ENCODE assay signal across 8 cellular contexts in genomic region chr2:113843737-113844050, GRCh38. TPM values are rescaled to one million over a fixed set of nuclear protein-coding genes. Genes with fewer than 3 reads are reported as not detected.
A peak's percentile ranks its signal among the peaks of the same experiment; 100 is the strongest.
DNase-seq lines count a peak whose midpoint lies in the region; FAIRE-seq and TF ChIP-seq lines count a peak whose summit lies in the region.
"Not testable (repeated sequence)": the region's sequence is repeated elsewhere in the genome, so short reads cannot be mapped to it uniquely, and the experiment has no call there.

No MANE protein-coding gene starts in this region.

- not testable (repeated sequence) for DNase-seq in AG09309 (ENCODE audit: low read depth); SK-N-SH; esophagus squamous epithelium (lab: John Stamatoyannopoulos, UW); keratinocyte (ENCODE audit: low read depth, low spot score); mesothelial cell of epicardium (ENCODE audit: low spot score in 2 of 2, unreplicated experiment in 2 of 2)
- DNase-seq in MG63, result peak; percentile 44
- peak in 1 of 2 donors; percentile 60 for DNase-seq in breast epithelium (ENCODE audit: low spot score in 2 of 2)

- H3F3A ChIP-seq in SK-N-SH (replicated peaks; ENCODE audit: insufficient read depth), result not testable (repeated sequence)

- POLR2A ChIA-PET in SK-N-SH (lab: Yijun Ruan, JAX), result not testable (repeated sequence)

- intact Hi-C loops in breast epithelium (cut with DNase I; ENCODE audit: low total_unique reads); esophagus squamous epithelium (cut with DNase I): not testable (repeated sequence)

- not testable (repeated sequence) for H3K27me3 Mint-ChIP-seq in mesothelial cell of epicardium (ENCODE audit: low read depth)

- TF ChIP-seq POLR2A in breast epithelium (IDR thresholded peaks at IDR 0.05); esophagus squamous epithelium (IDR thresholded peaks at IDR 0.05): not testable (repeated sequence)

- not testable (repeated sequence) for TF ChIP-seq CTCF in AG09309 (IDR thresholded peaks at IDR 0.05; ENCODE audit: control insufficient read depth, insufficient read depth, low read depth, low read length, missing control alignments); SK-N-SH (IDR thresholded peaks at IDR 0.05); breast epithelium (IDR thresholded peaks at IDR 0.05); esophagus squamous epithelium (IDR thresholded peaks at IDR 0.05); keratinocyte (optimal IDR thresholded peaks at IDR 0.05 in 1 of 3, IDR thresholded peaks at IDR 0.05 in 1 of 3, conservative IDR thresholded peaks at IDR 0.05 in 1 of 3; ENCODE audit: extremely low read depth in 1 of 3, insufficient read depth in 2 of 3, low read length in 3 of 3); mesothelial cell of epicardium (IDR thresholded peaks at IDR 0.05; ENCODE audit: unreplicated experiment)

- 96% methylated on average over 4 of the region's 4 CpGs for WGBS in SK-N-SH (ENCODE audit: low lambda C conversion rate)
- 51 to 60% methylated on average over 4 of the region's 4 CpGs for WGBS in esophagus squamous epithelium, 2 donors

- not testable (repeated sequence) for TF ChIP-seq EP300 in SK-N-SH (IDR thresholded peaks at IDR 0.05; ENCODE audit: borderline replicate concordance in 1 of 2, low read depth in 1 of 2, low read length in 1 of 2)

- H4K20me1 ChIP-seq in SK-N-SH (ENCODE audit: insufficient read depth); keratinocyte (ENCODE audit: control insufficient read depth, extremely low read depth, insufficient read depth, low read length): not testable (repeated sequence)

- H3K9me1 ChIP-seq in keratinocyte (ENCODE audit: control insufficient read depth, extremely low read depth, insufficient read depth, low read length), result not testable (repeated sequence)

- H3K9me2 ChIP-seq in SK-N-SH, result not testable (repeated sequence)

- CTCF ChIA-PET in SK-N-SH (lab: Yijun Ruan, JAX), result interaction anchor here (0.6 to 0.7 kb wide), 2 partner anchors 10 to 768 kb away, joined by 3 read pairs; no protein-coding TSS in a partner anchor

- dilution Hi-C loops in keratinocyte (cut with MboI; ENCODE audit: extremely low pct_ligation_motif_present, low sequenced_read_pairs), result not testable (repeated sequence)

- H3K9me3 Mint-ChIP-seq in mesothelial cell of epicardium, result peaks cover 10% of the 10 kb centered on the region

- not testable (repeated sequence) for H3K36me3 ChIP-seq in MG63; SK-N-SH (replicated peaks in 1 of 2; ENCODE audit: control insufficient read depth in 1 of 2, insufficient read depth in 2 of 2, low read length in 1 of 2); breast epithelium; esophagus squamous epithelium; keratinocyte (ENCODE audit: control insufficient read depth in 2 of 2, extremely low read depth in 1 of 2, insufficient read depth in 2 of 2, low read length in 2 of 2)

- FAIRE-seq in keratinocyte (lab: Jason Lieb, UNC), result not testable (repeated sequence)

- H3K4me2 ChIP-seq in SK-N-SH (peak overlapping the region; percentile 6; the same call in 1 of the 2 replicates), keratinocyte (ENCODE audit: control insufficient read depth, extremely low read depth, insufficient read depth, low read depth, low read length) (peak overlapping the region; percentile 83)

- not testable (repeated sequence) for H3K36me3 Mint-ChIP-seq in mesothelial cell of epicardium

- not testable (repeated sequence) for H2AFZ ChIP-seq in SK-N-SH (ENCODE audit: low read depth); keratinocyte (ENCODE audit: control insufficient read depth, low read length)

- H3K79me2 ChIP-seq in SK-N-SH (ENCODE audit: insufficient read depth); keratinocyte (ENCODE audit: control insufficient read depth, insufficient read depth, low read length): not testable (repeated sequence)

- H3K4me3 ChIP-seq in AG09309 (ENCODE audit: control insufficient read depth, low read depth, low read length) (peak overlapping the region; percentile 10), breast epithelium (peak overlapping the region in 2 of 3 donors; percentile 16 to 23), esophagus squamous epithelium (peak overlapping the region in 1 of 4 donors; percentile 23), skin epidermis (peak overlapping the region in 1 of 7 experiments; percentile 12)
- H3K4me3 ChIP-seq in MG63; SK-N-SH (ENCODE audit: low read depth in 2 of 2, low read length in 1 of 2); keratinocyte (ENCODE audit: control insufficient read depth in 2 of 3, extremely low read depth in 1 of 3, insufficient read depth in 2 of 3, low read depth in 1 of 3, low read length in 3 of 3): not testable (repeated sequence)

- not testable (repeated sequence) for H3K9me3 ChIP-seq in MG63; SK-N-SH; breast epithelium; esophagus squamous epithelium; keratinocyte (ENCODE audit: control insufficient read depth, low read depth, low read length)

- H3K4me1 Mint-ChIP-seq in mesothelial cell of epicardium, result peaks cover 20% of the 10 kb centered on the region

- not testable (repeated sequence) for H3K4me3 Mint-ChIP-seq in mesothelial cell of epicardium

- peak overlapping the region; percentile 86 for H3K27ac Mint-ChIP-seq in mesothelial cell of epicardium

- H3K9ac ChIP-seq in SK-N-SH, result not testable (repeated sequence)
- H3K9ac ChIP-seq in keratinocyte (ENCODE audit: control insufficient read depth, extremely low read depth, insufficient read depth, low read length), result peak overlapping the region; percentile 60

- H3K27ac ChIP-seq in SK-N-SH (ENCODE audit: low read depth in 2 of 2, low read length in 1 of 2) (peak overlapping the region in 1 of 2 experiments; percentile 53; a peak in 1 of 4 replicates), breast epithelium (peak overlapping the region; percentile 41 to 54), esophagus squamous epithelium (peak overlapping the region in 3 of 4 donors; percentile 77 to 78 (median 77)), keratinocyte (ENCODE audit: control insufficient read depth, insufficient read depth, low read length) (peak overlapping the region; percentile 87), skin epidermis (peak overlapping the region in 19 of 21 experiments; percentile 16 to 93 (median 78))

- not testable (repeated sequence) for H3K27me3 ChIP-seq in MG63; SK-N-SH (ENCODE audit: insufficient read depth); breast epithelium; esophagus squamous epithelium; keratinocyte (ENCODE audit: control insufficient read depth, extremely low read depth, insufficient read depth, low read length)

- not testable (repeated sequence) for H3K4me1 ChIP-seq in SK-N-SH (ENCODE audit: control insufficient read depth in 1 of 2, insufficient read depth in 2 of 2, low read depth in 1 of 2, low read length in 1 of 2); breast epithelium
- H3K4me1 ChIP-seq in esophagus squamous epithelium (peaks cover 0 to 14% (median 0%) of the 10 kb centered on the region in 3 donors), keratinocyte (ENCODE audit: control insufficient read depth, extremely low read depth, insufficient read depth, low read length) (peaks cover 15% of the 10 kb centered on the region)

- not testable (repeated sequence) for TF ChIP-seq RAD21 in SK-N-SH (IDR thresholded peaks at IDR 0.05; ENCODE audit: low read length)

RNA-seq across cellular contexts. Expression of gene ACTR3, which starts 46.2 kb away (rescaled TPM):
- 378 and 428 TPM in 2 replicates for total RNA-seq in MG63 (2014; rRNA removed; shearing (Covaris generic); ENCODE audit: low replicate concordance)
- polyA plus RNA-seq in SK-N-SH (2012; rRNA removed) (90.8 and 111 TPM in 2 replicates), keratinocyte (230 to 340 TPM (median 232 TPM) in 3 replicates)
- 130 and 172 TPM in 2 replicates for polyA plus RNA-seq in SK-N-SH (2012; cell fraction: cytosol; rRNA removed)
- polyA plus RNA-seq in SK-N-SH (2012; cell fraction: nucleus; rRNA removed), result 35.2 and 85.3 TPM in 2 replicates
- total RNA-seq in breast epithelium (100 to 1,000 TPM in 2 of 3 donors, 10 to 100 TPM in 1; 98.4 to 150 (median 117) TPM), esophagus squamous epithelium (100 to 1,000 TPM; 164 to 274 (median 226) TPM), mesothelial cell of epicardium (150 to 163 TPM (median 151 TPM) in 3 replicates)
- 221 TPM for polyA plus RNA-seq in keratinocyte (2011; ENCODE audit: low read depth)
- 219 and 347 TPM in 2 replicates for polyA plus RNA-seq in keratinocyte (2011; cell fraction: cytosol; rRNA removed)
- polyA plus RNA-seq in keratinocyte (2011; cell fraction: nucleus; rRNA removed), result 170 and 240 TPM in 2 replicates
- polyA plus RNA-seq in keratinocyte (2012; ENCODE audit: low replicate concordance), result 159 and 232 TPM in 2 replicates
- polyA minus RNA-seq in keratinocyte, result 103 to 389 TPM (median 268 TPM) in 3 replicates
- 491 TPM for polyA minus RNA-seq in keratinocyte (2011; cell fraction: cytosol; rRNA and poly(A)+ RNA removed)
- polyA minus RNA-seq in keratinocyte (2011; cell fraction: nucleus; rRNA and poly(A)+ RNA removed), result 108 and 203 TPM in 2 replicates
